Comparison of ENCODE assay signal across 26 cellular contexts in genomic region chr18:51229328-51229727, GRCh38. TPM values are rescaled to one million over a fixed set of nuclear protein-coding genes. Genes with fewer than 3 reads are reported as not detected.
A peak's percentile ranks its signal among the peaks of the same experiment; 100 is the strongest.
DNase-seq lines count a peak whose midpoint lies in the region; ATAC-seq, FAIRE-seq and TF ChIP-seq lines count a peak whose summit lies in the region.
"Had no signal": no experiment of that assay in that cellular context is flagged by ENCODE, and none has a peak within 500 bp of the region (broad histone marks: within the 10 kb centered on the region; RNA-seq: fewer than 3 reads in every experiment).

No MANE protein-coding gene starts in this region.

- H3K4me3 ChIP-seq in GM12878 (no peak overlapping the region), Caco-2 (ENCODE audit: low read depth, low read length) (no peak overlapping the region)
- H3K4me3 ChIP-seq: SJCRH30 had no signal

- BruUV-seq in GM12878 (replicated peaks; lab: Mats Ljungman, UMichigan) (no TSS peak), Caco-2 (replicated peaks; lab: Mats Ljungman, UMichigan) (no TSS peak)

- SMC1A ChIA-PET in GM12878 (lab: Charles Lee; ENCODE audit: uncharacterized antibody, unreplicated experiment): no interaction called here

- no peak for TF ChIP-seq RAD21 in GM12878 (IDR thresholded peaks at IDR 0.05; ENCODE audit: insufficient read depth, low read depth, low read length)

- peaks cover 2 to 6% of the 10 kb centered on the region in 2 donors for H3K9me3 Mint-ChIP-seq in activated T-cell treated with anti-CD3 and anti-CD28 coated beads, Interleukin-2, amount 50 U/mL, for 72 hours
- no peaks in the 10 kb centered on the region for H3K9me3 Mint-ChIP-seq in activated T-cell treated with anti-CD3 and anti-CD28 coated beads, Interleukin-2, amount 50 U/mL, for 24 hours
- no peaks in the 10 kb centered on the region for H3K9me3 Mint-ChIP-seq in Caco-2 (ENCODE audit: unreplicated experiment)

- H3K4me1 Mint-ChIP-seq in activated T-cell treated with anti-CD3 and anti-CD28 coated beads, Interleukin-2, amount 50 U/mL, for 72 hours (ENCODE audit: low read depth): peaks cover under 1% of the 10 kb centered on the region
- peaks cover 3% of the 10 kb centered on the region for H3K4me1 Mint-ChIP-seq in activated T-cell treated with anti-CD3 and anti-CD28 coated beads, Interleukin-2, amount 50 U/mL, for 24 hours (ENCODE audit: low read depth)
- peaks cover 7% of the 10 kb centered on the region for H3K4me1 Mint-ChIP-seq in Caco-2 (ENCODE audit: low read depth, unreplicated experiment)
- H3K4me1 Mint-ChIP-seq: CD4-positive, alpha-beta memory T cell had no signal

- no peaks in the 10 kb centered on the region; a peak in 1 of 4 replicates for H3K27me3 ChIP-seq in GM12878 (replicated peaks in 1 of 2; ENCODE audit: control insufficient read depth in 2 of 2, insufficient read depth in 2 of 2, low read length in 1 of 2)
- H3K27me3 ChIP-seq in Caco-2 (replicated peaks; ENCODE audit: control insufficient read depth, insufficient read depth, low read length): no peaks in the 10 kb centered on the region
- H3K27me3 ChIP-seq: SJCRH30 had no signal

- TF ChIP-seq EP300 in GM12878 (IDR thresholded peaks at IDR 0.05; ENCODE audit: borderline replicate concordance in 1 of 2, control insufficient read depth in 1 of 2, low read depth in 2 of 2, low read length in 2 of 2): no peak

- no peaks in the 10 kb centered on the region for H3K36me3 ChIP-seq in GM12878 (ENCODE audit: control insufficient read depth in 2 of 2, insufficient read depth in 2 of 2, low read length in 1 of 2)
- H3K36me3 ChIP-seq in Caco-2 (ENCODE audit: control insufficient read depth, insufficient read depth, low read length): no peaks in the 10 kb centered on the region
- H3K36me3 ChIP-seq: SJCRH30 had no signal

- no peak overlapping the region for H3K27ac ChIP-seq in GM12878 (ENCODE audit: control insufficient read depth, insufficient read depth)
- H3K27ac ChIP-seq: SJCRH30 had no signal

- no peak overlapping the region for H2AFZ ChIP-seq in GM12878 (ENCODE audit: control insufficient read depth, low read depth, low read length)

- H3K4me1 ChIP-seq in GM12878 (ENCODE audit: control insufficient read depth, insufficient read depth, low read length) (no peaks in the 10 kb centered on the region), Caco-2 (peaks cover 5% of the 10 kb centered on the region; the same call in 1 of the 2 replicates)
- H3K4me1 ChIP-seq: SJCRH30 had no signal

- no peak overlapping the region for H3K27ac Mint-ChIP-seq in activated T-cell treated with anti-CD3 and anti-CD28 coated beads, Interleukin-2, amount 50 U/mL, for 72 hours
- no peak overlapping the region for H3K27ac Mint-ChIP-seq in activated T-cell treated with anti-CD3 and anti-CD28 coated beads, Interleukin-2, amount 50 U/mL, for 24 hours
- no peak overlapping the region for H3K27ac Mint-ChIP-seq in Caco-2 (ENCODE audit: unreplicated experiment)
- H3K27ac Mint-ChIP-seq: CD4-positive, alpha-beta memory T cell had no signal

- ATAC-seq in activated T-cell treated with anti-CD3 and anti-CD28 coated beads, Interleukin-2, amount 50 U/mL, for 72 hours (replicated peaks in 1 of 2): peak; percentile 43 to 51
- peak; percentile 30; the same call in 1 of the 3 replicates for ATAC-seq in GM12878
- ATAC-seq: HepG2, PC-3, Right ventricle myocardium inferior, SK-N-SH treated with all-trans-retinoic acid at 6 μM for 48 hours had no signal

- H3K4me3 Mint-ChIP-seq in activated T-cell treated with anti-CD3 and anti-CD28 coated beads, Interleukin-2, amount 50 U/mL, for 72 hours: no peak overlapping the region
- H3K4me3 Mint-ChIP-seq in activated T-cell treated with anti-CD3 and anti-CD28 coated beads, Interleukin-2, amount 50 U/mL, for 24 hours: no peak overlapping the region
- H3K4me3 Mint-ChIP-seq in Caco-2 (ENCODE audit: unreplicated experiment): no peak overlapping the region
- H3K4me3 Mint-ChIP-seq: CD4-positive, alpha-beta memory T cell had no signal

- H4K20me1 ChIP-seq in GM12878 (ENCODE audit: control insufficient read depth, insufficient read depth): no peaks in the 10 kb centered on the region

- no peak overlapping the region for H3K9ac ChIP-seq in GM12878 (ENCODE audit: control insufficient read depth, insufficient read depth, low read length)

- POLR2A ChIA-PET in GM12878 (lab: Charles Lee): no interaction called here
- POLR2A ChIA-PET in Caco-2 (lab: Charles Lee): no interaction called here

- H3K79me2 ChIP-seq in GM12878 (ENCODE audit: control insufficient read depth, insufficient read depth, low read length): no peaks in the 10 kb centered on the region

- 19% methylated on average over 4 of the region's 4 CpGs for WGBS in GM12878 (ENCODE audit: insufficient coverage, insufficient replicate concordance, low lambda C conversion rate, missing lambda C conversion rate)

- DNase-seq in activated T-cell treated with anti-CD3 and anti-CD28 coated beads, Interleukin-2, amount 50 U/mL, for 72 hours: no peak
- DNase-seq in activated T-cell treated with anti-CD3 and anti-CD28 coated beads, Interleukin-2, amount 50 U/mL, for 24 hours: no peak
- DNase-seq in OCI-M1 (lab: John Stamatoyannopoulos, UW) (peak; percentile 23), GM12878 (ENCODE audit: low read depth, low spot score) (no peak), renal cortical epithelial cell (ENCODE audit: low read depth) (peak; percentile 3), DMS79 treated with DMSO at 0.1 percent for 48 hours (lab: John Stamatoyannopoulos, UW) (no peak), Caco-2 (no peak)
- DNase-seq: C1 segment of cervical spinal cord; CD4-positive, alpha-beta memory T cell; COR-L47; EL; GDM1; Kasumi-1; NCI-H1417; NCI-H1694; NCI-H2029 treated with DMSO at 0.1 percent for 48 hours; NCI-H2227 treated with DMSO at 0.1 percent for 48 hours; NCI-H526 treated with DMSO at 0.1 percent for 48 hours; PC-3; SJCRH30 had no signal

- in situ Hi-C loops in GM12878 (cut with MboI): no loop called here

- no peak for TF ChIP-seq POLR2A in GM12878 (IDR thresholded peaks at IDR 0.05; ENCODE audit: low read depth, low read length)

- intact Hi-C loops in GM12878 (cut with micrococcal nuclease; ENCODE audit: unreplicated experiment) (no loop called here), Caco-2 (cut with micrococcal nuclease; ENCODE audit: unreplicated experiment) (no loop called here)

- CTCF ChIA-PET in GM12878 (lab: Yijun Ruan, JAX): interaction anchor here (1.3 kb wide), 1 partner anchor 11 kb away, joined by 4 read pairs; no protein-coding TSS in a partner anchor
- CTCF ChIA-PET in Caco-2 (lab: Charles Lee): no interaction called here

- TF ChIP-seq CTCF in GM12878 (IDR thresholded peaks at IDR 0.05 in 2 of 3, conservative IDR thresholded peaks at IDR 0.05 in 1 of 3; ENCODE audit: control insufficient read depth in 2 of 3, extremely low read depth in 1 of 3, insufficient read depth in 1 of 3, low read depth in 3 of 3, low read length in 3 of 3) (no peak), Caco-2 (IDR thresholded peaks at IDR 0.05; ENCODE audit: insufficient read depth in 1 of 2, low read depth in 1 of 2, low read length in 1 of 2, severe bottlenecking in 1 of 2, unreplicated experiment in 1 of 2) (no peak)

- H3K27me3 Mint-ChIP-seq in activated T-cell treated with anti-CD3 and anti-CD28 coated beads, Interleukin-2, amount 50 U/mL, for 72 hours (ENCODE audit: low read depth): peaks cover 25% of the 10 kb centered on the region
- H3K27me3 Mint-ChIP-seq in activated T-cell treated with anti-CD3 and anti-CD28 coated beads, Interleukin-2, amount 50 U/mL, for 24 hours: peaks cover 11% of the 10 kb centered on the region
- no peaks in the 10 kb centered on the region for H3K27me3 Mint-ChIP-seq in Caco-2 (ENCODE audit: insufficient read depth, unreplicated experiment)

- RAD21 ChIA-PET in GM12878 (lab: Charles Lee; ENCODE audit: unreplicated experiment): no interaction called here

- FAIRE-seq in GM12878 (lab: Jason Lieb, UNC): no peak
- FAIRE-seq: GM12891, GM19239, H54, HepG2 had no signal

- H3K4me2 ChIP-seq in GM12878 (ENCODE audit: control insufficient read depth, insufficient read depth): no peak overlapping the region

- H3K9me3 ChIP-seq in GM12878 (replicated peaks; ENCODE audit: control insufficient read depth, insufficient read depth, low read length) (no peaks in the 10 kb centered on the region; the same call in 2 of the 3 replicates), Caco-2 (no peaks in the 10 kb centered on the region)
- H3K9me3 ChIP-seq: SJCRH30 had no signal

- H3K36me3 Mint-ChIP-seq in activated T-cell treated with anti-CD3 and anti-CD28 coated beads, Interleukin-2, amount 50 U/mL, for 72 hours (ENCODE audit: insufficient read depth in 2 of 2): peaks cover 0 to 1% of the 10 kb centered on the region in 2 donors
- H3K36me3 Mint-ChIP-seq in activated T-cell treated with anti-CD3 and anti-CD28 coated beads, Interleukin-2, amount 50 U/mL, for 24 hours (ENCODE audit: low read depth): no peaks in the 10 kb centered on the region
- no peaks in the 10 kb centered on the region for H3K36me3 Mint-ChIP-seq in Caco-2 (ENCODE audit: insufficient read depth, unreplicated experiment)
- H3K36me3 Mint-ChIP-seq: CD4-positive, alpha-beta memory T cell had no signal

TF ChIP-seq in GM12878, 131 proteins besides CTCF, POLR2A, EP300 and RAD21 (continues in another document):
- no peak for TF ChIP-seq MYC (IDR thresholded peaks at IDR 0.05; ENCODE audit: insufficient read depth, insufficient read length, insufficient replicate concordance, low read length, severe bottlenecking)
- no peak for TF ChIP-seq RUNX3 (IDR thresholded peaks at IDR 0.05; ENCODE audit: low read length)
- no peak for TF ChIP-seq YY1 (IDR thresholded peaks at IDR 0.05; ENCODE audit: low read depth, low read length)
- no peak for TF ChIP-seq CREM (IDR thresholded peaks at IDR 0.05; ENCODE audit: low read depth)

RNA-seq across cellular contexts. Expression of gene MEX3C, which starts 31.8 kb away (rescaled TPM):
- 10 to 100 TPM; 85.0 to 94.5 TPM for total RNA-seq in activated T-cell treated with anti-CD3 and anti-CD28 coated beads, Interleukin-2, amount 50 U/mL, for 72 hours
- 72.3 and 79.5 TPM in 2 replicates for total RNA-seq in GM12878 (2013; cell fraction: nucleolus; rRNA removed)
- total RNA-seq in GM12878 (2014; rRNA removed) (25.6 and 33.2 TPM in 2 replicates), GM12878 (2014; rRNA removed; fragmentation: Illumina TruSeq; extraction: Trizol) (28.7 and 29.6 TPM in 2 replicates), GM12878 (2021) (27.5 and 28.3 TPM in 2 replicates), renal cortical epithelial cell (62.3 and 67.6 TPM in 2 replicates), Caco-2 (2022) (44.8 and 47.0 TPM in 2 replicates)
- 9.7 TPM for polyA plus RNA-seq in GM12878 (2011; ENCODE audit: low read depth)
- polyA plus RNA-seq in GM12878 (2011; rRNA removed) (48.8 and 51.8 TPM in 2 replicates), GM12878 (2014; fragmentation: Illumina TruSeq; extraction: Trizol) (31.8 and 41.5 TPM in 2 replicates), GM12878 (2014; fragmentation: Nextera tagmentation; extraction: Ambion mirVana) (1 to 10 TPM; 7.9 to 9.9 TPM), GM12878 (2014; rRNA removed) (14.4 and 16.9 TPM in 2 replicates), GM12878 (2016; fragmentation: Nextera tagmentation; extraction: Ambion mirVana) (1 to 10 TPM; 6.7 to 7.1 TPM)
- polyA plus RNA-seq in GM12878 (2011; cell fraction: cytosol; rRNA removed): 26.1 and 27.5 TPM in 2 replicates
- 28.5 and 37.9 TPM in 2 replicates for polyA plus RNA-seq in GM12878 (2011; cell fraction: nucleus; rRNA removed)
- polyA plus RNA-seq in GM12878 (2012): 14.2 and 20.9 TPM in 2 replicates
- 67.7 and 88.7 TPM in 2 replicates for polyA minus RNA-seq in GM12878 (2011; rRNA and poly(A)+ RNA removed)
- polyA minus RNA-seq in GM12878 (2011; cell fraction: cytosol; rRNA and poly(A)+ RNA removed): 16.7 and 21.2 TPM in 2 replicates
- 37.4 and 51.3 TPM in 2 replicates for polyA minus RNA-seq in GM12878 (2011; cell fraction: nucleus; rRNA and poly(A)+ RNA removed)

Comparison
In these comparisons a context has a peak if more than half of its experiments do, and no peak if none do; other contexts are left out.
1. DNase-seq: peak in OCI-M1 (single experiment) and renal cortical epithelial cell (single experiment); none in activated T-cell treated with anti-CD3 and anti-CD28 coated beads, Interleukin-2, amount 50 U/mL, for 72 hours (0 of 2), activated T-cell treated with anti-CD3 and anti-CD28 coated beads, Interleukin-2, amount 50 U/mL, for 24 hours (single experiment), GM12878 (single experiment), DMS79 treated with DMSO at 0.1 percent for 48 hours (single experiment) and Caco-2 (0 of 2).